In genomic region chr17:80682372-80682771, GRCh38 we compare ENCODE assay signal across 1 cellular context.
TF ChIP-seq lines count a peak whose summit lies in the region.

No MANE protein-coding gene starts in this region.

TF ChIP-seq in A549, 52 proteins besides CTCF, POLR2A, EP300 and RAD21 (continued from another document):
- no peak for TF ChIP-seq EHF (CRISPR knock-in tag; IDR thresholded peaks at IDR 0.05)
- TF ChIP-seq NFE2L2 (conservative IDR thresholded peaks at IDR 0.05; ENCODE audit: low read length): no peak
- TF ChIP-seq RFX5 (IDR thresholded peaks at IDR 0.05): no peak
- no peak for TF ChIP-seq HES2 (IDR thresholded peaks at IDR 0.05)
- no peak for TF ChIP-seq TP53 (CRISPR knock-in tag; IDR thresholded peaks at IDR 0.05)
- TF ChIP-seq GATA3 (IDR thresholded peaks at IDR 0.05; ENCODE audit: borderline replicate concordance): no peak
- no peak for TF ChIP-seq EHMT2 (IDR thresholded peaks at IDR 0.05; ENCODE audit: low read depth)
